In the genomic region with DNA sequence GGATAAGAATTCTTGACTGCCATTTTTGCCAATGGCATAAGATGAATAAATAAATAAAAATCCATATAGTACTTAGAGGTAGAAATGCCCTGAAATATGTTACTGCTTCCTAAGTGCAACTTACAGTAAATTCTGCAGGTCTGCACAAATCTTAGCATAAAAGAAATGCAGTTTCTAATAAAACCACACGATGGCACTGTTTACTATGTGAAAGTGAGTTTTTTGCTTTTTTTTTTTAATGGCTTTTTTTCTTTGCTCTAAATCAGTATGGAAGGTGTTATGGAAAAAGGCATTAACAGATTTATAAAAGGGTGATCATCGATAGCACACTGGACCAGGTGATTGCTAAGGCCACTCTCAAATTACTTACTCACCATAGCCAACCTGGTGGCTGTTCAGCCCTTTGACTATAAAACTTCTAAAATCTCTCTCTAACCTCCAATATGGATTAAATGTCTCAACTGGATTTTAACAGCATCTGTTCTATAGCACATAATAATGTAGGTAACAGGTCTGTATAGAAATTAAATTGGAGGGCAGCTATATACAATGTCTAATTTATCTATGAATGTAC, we compare ENCODE assay signal across 8 cellular contexts. TPM values are rescaled to one million over a fixed set of nuclear protein-coding genes. Genes with fewer than 3 reads are reported as not detected.
DNase-seq lines count a peak whose midpoint lies in the region; ATAC-seq and TF ChIP-seq lines count a peak whose summit lies in the region.

No MANE protein-coding gene starts in this region.

- no peaks in the 10 kb centered on the region for H3K27me3 ChIP-seq in spleen (replicated peaks in 1 of 7)

- no peaks in the 10 kb centered on the region for H3K4me1 ChIP-seq in spleen

- TF ChIP-seq CTCF in LNCaP clone FGC (IDR thresholded peaks at IDR 0.05; ENCODE audit: control insufficient read depth, extremely low read depth, insufficient read depth) = peak; percentile 53
- peak; percentile 14 to 78 (median 64) for TF ChIP-seq CTCF in spleen (IDR thresholded peaks at IDR 0.05 in 8 of 11, conservative IDR thresholded peaks at IDR 0.05 in 3 of 11)

- H3K4me3 ChIP-seq in LNCaP clone FGC (ENCODE audit: low read depth, low read length) = no peak overlapping the region
- H3K4me3 ChIP-seq in spleen = no peak overlapping the region

- peak; percentile 46 for DNase-seq in EL
- peak; percentile 15 for DNase-seq in LNCaP clone FGC (ENCODE audit: low read depth)
- no peak for DNase-seq in T-helper 17 cell
- DNase-seq in foreskin melanocyte = peak; percentile 24
- no peak for DNase-seq in spleen
- DNase-seq in activated T-cell treated with anti-CD3 and anti-CD28 coated beads for 4 hours = no peak
- no peak for DNase-seq in T-helper 9 cell
- DNase-seq in amygdala (lab: John Stamatoyannopoulos, UW) = no peak

- peaks cover 0 to 24% (median 4%) of the 10 kb centered on the region in 6 donors for H3K36me3 ChIP-seq in spleen

- peaks cover 2% of the 10 kb centered on the region for H3K36me3 Mint-ChIP-seq in T-helper 17 cell (ENCODE audit: low read depth)

- H3K27ac ChIP-seq in spleen = no peak overlapping the region

- H3K9me3 ChIP-seq in T-helper 17 cell (ENCODE audit: control insufficient read depth, low read length, poor library complexity, severe bottlenecking) (no peaks in the 10 kb centered on the region), spleen (no peaks in the 10 kb centered on the region)

- H3K4me1 Mint-ChIP-seq in T-helper 17 cell = no peaks in the 10 kb centered on the region

- no peaks in the 10 kb centered on the region for H3K27me3 Mint-ChIP-seq in T-helper 17 cell

- TF ChIP-seq POLR2A in spleen (IDR thresholded peaks at IDR 0.05) = no peak

- no peak overlapping the region for H3K4me3 Mint-ChIP-seq in T-helper 17 cell

- H3K27ac Mint-ChIP-seq in T-helper 17 cell = no peak overlapping the region

- ATAC-seq in T-helper 17 cell = peak; percentile 41

- 14 to 33% (median 22%) methylated on average over 2 of the region's 2 CpGs for WGBS in spleen, 5 donors

- intact Hi-C loops in spleen (cut with DNase I; ENCODE audit: low total_unique reads) = no loop called here

RNA-seq across cellular contexts. Expression of a gene that starts 45.8 kb away (rescaled TPM):
- total RNA-seq in T-helper 17 cell (10 to 100 TPM; 27.6 to 29.0 TPM), spleen (10 to 100 TPM; 11.0 to 21.8 (median 18.5) TPM)
- 1 to 10 TPM; 3.6 to 9.5 (median 7.5) TPM for polyA plus RNA-seq in spleen

Comparison
In these comparisons a context has a peak if more than half of its experiments do, and no peak if none do; other contexts are left out.
1. DNase-seq: peak in EL (single experiment), LNCaP clone FGC (single experiment) and foreskin melanocyte (single experiment); none in T-helper 17 cell (0 of 3), spleen (single experiment), activated T-cell treated with anti-CD3 and anti-CD28 coated beads for 4 hours (single experiment), T-helper 9 cell (single experiment) and amygdala (0 of 56).